1 cellular context compared by ENCODE assay signal in genomic region chr9:136122425-136123383, GRCh38.
TF ChIP-seq lines count a peak whose summit lies in the region.

No MANE protein-coding gene starts in this region.

TF ChIP-seq in HepG2, 621 proteins besides CTCF, POLR2A, EP300 and RAD21 (continued from another document and continues in another):
- TF ChIP-seq TBX3 (IDR thresholded peaks at IDR 0.05; ENCODE audit: borderline replicate concordance) (no peak), MXD4 (CRISPR knock-in tag; IDR thresholded peaks at IDR 0.05) (0 out of 2 replicates have a peak, but pooled peaks have one; percentile 23), SOX5 (CRISPR knock-in tag; IDR thresholded peaks at IDR 0.05; ENCODE audit: borderline replicate concordance) (no peak), ZMAT3 (CRISPR knock-in tag; conservative IDR thresholded peaks at IDR 0.05) (0 out of 2 replicates have a peak, but pooled peaks have one; percentile 50), KAT8 (CRISPR knock-in tag; IDR thresholded peaks at IDR 0.05) (0 out of 2 replicates have a peak, but pooled peaks have one; percentile 25), ZSCAN31 (CRISPR knock-in tag; IDR thresholded peaks at IDR 0.05; ENCODE audit: low read depth) (no peak), ELF3 (CRISPR knock-in tag; IDR thresholded peaks at IDR 0.05) (0 out of 2 replicates have a peak, but pooled peaks have one; percentile 19), ZNF543 (CRISPR knock-in tag; IDR thresholded peaks at IDR 0.05) (0 out of 2 replicates have a peak, but pooled peaks have one; percentile 76), ZSCAN12 (CRISPR knock-in tag; IDR thresholded peaks at IDR 0.05) (no peak), CSRNP1 (CRISPR knock-in tag; IDR thresholded peaks at IDR 0.05) (no peak), GABPB1 (CRISPR knock-in tag; IDR thresholded peaks at IDR 0.05) (peak; percentile 57; the same call in 1 of the 2 replicates), NPAS2 (CRISPR knock-in tag; IDR thresholded peaks at IDR 0.05; ENCODE audit: borderline replicate concordance) (no peak), AKAP8 (CRISPR knock-in tag; IDR thresholded peaks at IDR 0.05) (peak; percentile 62), IRF2 (CRISPR knock-in tag; IDR thresholded peaks at IDR 0.05) (peak; percentile 73), U2AF2 (IDR thresholded peaks at IDR 0.05; ENCODE audit: low read depth, low read length) (no peak), ZNF30 (CRISPR knock-in tag; IDR thresholded peaks at IDR 0.05) (no peak), ZNF263 (CRISPR knock-in tag; IDR thresholded peaks at IDR 0.05) (peak; percentile 48; the same call in 1 of the 2 replicates), NCOA5 (CRISPR knock-in tag; IDR thresholded peaks at IDR 0.05) (no peak), FOXO1 (CRISPR knock-in tag; IDR thresholded peaks at IDR 0.05) (peak; percentile 57; the same call in 1 of the 2 replicates), THRA (CRISPR knock-in tag; IDR thresholded peaks at IDR 0.05; ENCODE audit: borderline replicate concordance) (peak; percentile 50; the same call in 1 of the 2 replicates), KDM2A (CRISPR knock-in tag; IDR thresholded peaks at IDR 0.05; ENCODE audit: borderline replicate concordance, low read depth) (peak; percentile 95), ZNF784 (CRISPR knock-in tag; IDR thresholded peaks at IDR 0.05; ENCODE audit: borderline replicate concordance) (no peak), RFX1 (IDR thresholded peaks at IDR 0.05) (no peak), ZSCAN22 (CRISPR knock-in tag; IDR thresholded peaks at IDR 0.05) (no peak), ZNF674 (CRISPR knock-in tag; IDR thresholded peaks at IDR 0.05; ENCODE audit: low read depth) (no peak), MNT (IDR thresholded peaks at IDR 0.05) (no peak), POLR2AphosphoS2 (IDR thresholded peaks at IDR 0.05; ENCODE audit: low read depth, low read length) (no peak), IKZF4 (CRISPR knock-in tag; IDR thresholded peaks at IDR 0.05; ENCODE audit: borderline replicate concordance, low read depth, not compliant biosample characterization) (peak; percentile 28), SAFB2 (CRISPR knock-in tag; IDR thresholded peaks at IDR 0.05; ENCODE audit: borderline replicate concordance, low read depth) (no peak), ZFP82 (CRISPR knock-in tag; IDR thresholded peaks at IDR 0.05; ENCODE audit: borderline replicate concordance) (no peak), ZNF331 (CRISPR knock-in tag; IDR thresholded peaks at IDR 0.05) (0 out of 2 replicates have a peak, but pooled peaks have one; percentile 13), ZNF839 (CRISPR knock-in tag; IDR thresholded peaks at IDR 0.05; ENCODE audit: borderline replicate concordance) (no peak), ZBTB25 (CRISPR knock-in tag; IDR thresholded peaks at IDR 0.05) (0 out of 2 replicates have a peak, but pooled peaks have one; percentile 55), ZNF580 (CRISPR knock-in tag; IDR thresholded peaks at IDR 0.05; ENCODE audit: borderline replicate concordance, low read depth) (peak; percentile 74; the same call in 1 of the 2 replicates), CBX5 (CRISPR knock-in tag; IDR thresholded peaks at IDR 0.05; ENCODE audit: borderline replicate concordance) (0 out of 2 replicates have a peak, but pooled peaks have one; percentile 33), ZGPAT (CRISPR knock-in tag; IDR thresholded peaks at IDR 0.05) (peak; percentile 45; the same call in 1 of the 2 replicates), SMAD9 (CRISPR knock-in tag; IDR thresholded peaks at IDR 0.05) (0 out of 2 replicates have a peak, but pooled peaks have one; percentile 31), ZNF484 (CRISPR knock-in tag; IDR thresholded peaks at IDR 0.05; ENCODE audit: borderline replicate concordance, low read depth) (no peak), ZNF639 (CRISPR knock-in tag; conservative IDR thresholded peaks at IDR 0.05) (no peak), GPN1 (CRISPR knock-in tag; IDR thresholded peaks at IDR 0.05; ENCODE audit: borderline replicate concordance) (no peak), ZNF382 (CRISPR knock-in tag; IDR thresholded peaks at IDR 0.05; ENCODE audit: borderline replicate concordance) (no peak), BORCS8-MEF2B (CRISPR knock-in tag; IDR thresholded peaks at IDR 0.05) (no peak; the same call in 1 of the 2 replicates), ZNF124 (CRISPR knock-in tag; IDR thresholded peaks at IDR 0.05) (0 out of 2 replicates have a peak, but pooled peaks have one; percentile 50), FOXA1 (IDR thresholded peaks at IDR 0.05) (no peak), FOXA1 (CRISPR knock-in tag; IDR thresholded peaks at IDR 0.05) (0 out of 2 replicates have a peak, but pooled peaks have one; percentile 20)
- TF ChIP-seq, protein P1, sequence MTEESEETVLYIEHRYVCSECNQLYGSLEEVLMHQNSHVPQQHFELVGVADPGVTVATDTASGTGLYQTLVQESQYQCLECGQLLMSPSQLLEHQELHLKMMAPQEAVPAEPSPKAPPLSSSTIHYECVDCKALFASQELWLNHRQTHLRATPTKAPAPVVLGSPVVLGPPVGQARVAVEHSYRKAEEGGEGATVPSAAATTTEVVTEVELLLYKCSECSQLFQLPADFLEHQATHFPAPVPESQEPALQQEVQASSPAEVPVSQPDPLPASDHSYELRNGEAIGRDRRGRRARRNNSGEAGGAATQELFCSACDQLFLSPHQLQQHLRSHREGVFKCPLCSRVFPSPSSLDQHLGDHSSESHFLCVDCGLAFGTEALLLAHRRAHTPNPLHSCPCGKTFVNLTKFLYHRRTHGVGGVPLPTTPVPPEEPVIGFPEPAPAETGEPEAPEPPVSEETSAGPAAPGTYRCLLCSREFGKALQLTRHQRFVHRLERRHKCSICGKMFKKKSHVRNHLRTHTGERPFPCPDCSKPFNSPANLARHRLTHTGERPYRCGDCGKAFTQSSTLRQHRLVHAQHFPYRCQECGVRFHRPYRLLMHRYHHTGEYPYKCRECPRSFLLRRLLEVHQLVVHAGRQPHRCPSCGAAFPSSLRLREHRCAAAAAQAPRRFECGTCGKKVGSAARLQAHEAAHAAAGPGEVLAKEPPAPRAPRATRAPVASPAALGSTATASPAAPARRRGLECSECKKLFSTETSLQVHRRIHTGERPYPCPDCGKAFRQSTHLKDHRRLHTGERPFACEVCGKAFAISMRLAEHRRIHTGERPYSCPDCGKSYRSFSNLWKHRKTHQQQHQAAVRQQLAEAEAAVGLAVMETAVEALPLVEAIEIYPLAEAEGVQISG (CRISPR knock-in tag; IDR thresholded peaks at IDR 0.05) = peak; percentile 67
- TF ChIP-seq, protein P2, sequence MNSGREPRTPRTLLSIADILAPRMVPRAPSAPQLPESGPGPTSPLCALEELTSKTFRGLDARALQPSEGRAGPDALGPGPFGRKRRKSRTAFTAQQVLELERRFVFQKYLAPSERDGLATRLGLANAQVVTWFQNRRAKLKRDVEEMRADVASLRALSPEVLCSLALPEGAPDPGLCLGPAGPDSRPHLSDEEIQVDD (CRISPR knock-in tag; IDR thresholded peaks at IDR 0.05; ENCODE audit: borderline replicate concordance) = no peak
- TF ChIP-seq, protein P3, sequence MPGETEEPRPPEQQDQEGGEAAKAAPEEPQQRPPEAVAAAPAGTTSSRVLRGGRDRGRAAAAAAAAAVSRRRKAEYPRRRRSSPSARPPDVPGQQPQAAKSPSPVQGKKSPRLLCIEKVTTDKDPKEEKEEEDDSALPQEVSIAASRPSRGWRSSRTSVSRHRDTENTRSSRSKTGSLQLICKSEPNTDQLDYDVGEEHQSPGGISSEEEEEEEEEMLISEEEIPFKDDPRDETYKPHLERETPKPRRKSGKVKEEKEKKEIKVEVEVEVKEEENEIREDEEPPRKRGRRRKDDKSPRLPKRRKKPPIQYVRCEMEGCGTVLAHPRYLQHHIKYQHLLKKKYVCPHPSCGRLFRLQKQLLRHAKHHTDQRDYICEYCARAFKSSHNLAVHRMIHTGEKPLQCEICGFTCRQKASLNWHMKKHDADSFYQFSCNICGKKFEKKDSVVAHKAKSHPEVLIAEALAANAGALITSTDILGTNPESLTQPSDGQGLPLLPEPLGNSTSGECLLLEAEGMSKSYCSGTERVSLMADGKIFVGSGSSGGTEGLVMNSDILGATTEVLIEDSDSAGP (CRISPR knock-in tag; IDR thresholded peaks at IDR 0.05; ENCODE audit: borderline replicate concordance) = peak; percentile 77
